6 cellular contexts compared by ENCODE assay signal in the genomic region with DNA sequence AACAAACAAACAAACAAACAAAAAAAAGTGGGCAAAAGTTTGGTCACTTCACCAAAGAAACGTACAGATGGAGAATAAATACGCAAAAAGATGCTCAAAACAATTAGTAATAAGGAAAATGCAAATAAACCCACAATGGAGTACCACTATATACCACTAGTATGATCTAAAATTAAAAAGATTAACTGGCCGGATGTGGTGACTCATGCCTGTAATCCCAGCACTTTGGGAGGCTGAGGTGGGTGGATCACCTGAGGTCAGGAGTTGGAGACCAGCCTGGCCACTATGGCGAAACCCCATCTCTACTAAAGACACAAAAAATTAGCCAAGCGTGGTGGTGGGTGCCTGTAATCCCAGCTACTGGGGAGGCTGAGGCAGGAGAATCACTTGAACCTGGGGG.
DNase-seq lines count a peak whose midpoint lies in the region; ATAC-seq, FAIRE-seq and TF ChIP-seq lines count a peak whose summit lies in the region.
"Not testable (repeated sequence)": the region's sequence is repeated elsewhere in the genome, so short reads cannot be mapped to it uniquely, and the experiment has no call there.

No MANE protein-coding gene starts in this region.

- not testable (repeated sequence) for H3K9me3 Mint-ChIP-seq in MCF 10A (ENCODE audit: unreplicated experiment); mesothelial cell of epicardium

- not testable (repeated sequence) for TF ChIP-seq EP300 in A549 (IDR thresholded peaks at IDR 0.05)

- ATAC-seq in A549 = not testable (repeated sequence)

- not testable (repeated sequence) for H3K4me3 ChIP-seq in A549

- POLR2A ChIA-PET in A549 (lab: Yijun Ruan, JAX); MCF 10A (lab: Yijun Ruan, JAX): not testable (repeated sequence)

- not testable (repeated sequence) for H3K4me1 Mint-ChIP-seq in MCF 10A (ENCODE audit: insufficient read depth, unreplicated experiment)
- peaks cover 13% of the 10 kb centered on the region for H3K4me1 Mint-ChIP-seq in mesothelial cell of epicardium

- CTCF ChIA-PET in A549 (lab: Yijun Ruan, JAX); MCF 10A (lab: Yijun Ruan, JAX): not testable (repeated sequence)

- not testable (repeated sequence) for H3K4me3 Mint-ChIP-seq in MCF 10A (ENCODE audit: unreplicated experiment); mesothelial cell of epicardium

- H3K36me3 Mint-ChIP-seq in MCF 10A (ENCODE audit: insufficient read depth, unreplicated experiment) (peaks cover 29% of the 10 kb centered on the region), mesothelial cell of epicardium (peaks cover 23% of the 10 kb centered on the region)

- not testable (repeated sequence) for H3K4me2 ChIP-seq in A549

- not testable (repeated sequence) for H3K4me1 ChIP-seq in A549

- H3K9me3 ChIP-seq in A549 = not testable (repeated sequence)

- TF ChIP-seq RAD21 in A549 (conservative IDR thresholded peaks at IDR 0.05 in 1 of 2, IDR thresholded peaks at IDR 0.05 in 1 of 2) = not testable (repeated sequence)

- not testable (repeated sequence) for BruUV-seq in MCF 10A (replicated peaks; lab: Mats Ljungman, UMichigan)

- WGBS in A549 (ENCODE audit: missing lambda C conversion rate) = 92% methylated on average over 5 of the region's 5 CpGs

- H3K27me3 Mint-ChIP-seq in MCF 10A (ENCODE audit: insufficient read depth, unreplicated experiment); mesothelial cell of epicardium (ENCODE audit: low read depth): not testable (repeated sequence)

- not testable (repeated sequence) for TF ChIP-seq CTCF in A549 (IDR thresholded peaks at IDR 0.05); VCaP (conservative IDR thresholded peaks at IDR 0.05); MCF 10A (IDR thresholded peaks at IDR 0.05; ENCODE audit: unreplicated experiment)
- TF ChIP-seq CTCF in mesothelial cell of epicardium (IDR thresholded peaks at IDR 0.05; ENCODE audit: unreplicated experiment) = peak; percentile 36

- DNase-seq in A549 (ENCODE audit: low read depth in 1 of 2, low spot score in 1 of 2); mesothelial cell of epicardium (ENCODE audit: low spot score in 2 of 2, unreplicated experiment in 2 of 2): not testable (repeated sequence)
- DNase-seq in HCEC 1CT (peak; percentile 3), M059J (ENCODE audit: low read depth) (peak; percentile 49), MCF 10A (ENCODE audit: unreplicated experiment) (peak; percentile 20)

- H3K27ac ChIP-seq in A549 = not testable (repeated sequence)
- peak overlapping the region; percentile 19; the same call in 1 of the 2 replicates for H3K27ac ChIP-seq in VCaP

- intact Hi-C loops in MCF 10A (cut with micrococcal nuclease) = not testable (repeated sequence)

- not testable (repeated sequence) for FAIRE-seq in A549 (lab: Jason Lieb, UNC)

- not testable (repeated sequence) for H3K27ac Mint-ChIP-seq in MCF 10A (ENCODE audit: low read depth, unreplicated experiment); mesothelial cell of epicardium

- not testable (repeated sequence) for TF ChIP-seq POLR2A in A549 (IDR thresholded peaks at IDR 0.05; ENCODE audit: low read length)

TF ChIP-seq in A549, 52 proteins besides CTCF, POLR2A, EP300 and RAD21:
- not testable (repeated sequence) for TF ChIP-seq FOSL2 (IDR thresholded peaks at IDR 0.05)
- TF ChIP-seq FOSL2 (CRISPR knock-in tag; IDR thresholded peaks at IDR 0.05) = 0 out of 2 replicates have a peak, but pooled peaks have one; percentile 9
